8 cellular contexts compared by ENCODE assay signal in genomic region chr6:109095821-109096084, GRCh38. TPM values are rescaled to one million over a fixed set of nuclear protein-coding genes. Genes with fewer than 3 reads are reported as not detected.
DNase-seq lines count a peak whose midpoint lies in the region; ATAC-seq, FAIRE-seq and TF ChIP-seq lines count a peak whose summit lies in the region.

No MANE protein-coding gene starts in this region.

- H3K27ac ChIP-seq in PC-3 (ENCODE audit: low read length) (peak overlapping the region; percentile 88), epithelial cell of prostate (peak overlapping the region; percentile 94), pancreas (peak overlapping the region; percentile 91 to 97 (median 95))

- peak overlapping the region; percentile 100 for H3K27ac Mint-ChIP-seq in Caco-2 (ENCODE audit: unreplicated experiment)

- no peaks in the 10 kb centered on the region for H4K20me1 ChIP-seq in PC-3 (ENCODE audit: low read length)

- H2AFZ ChIP-seq in PC-3 (ENCODE audit: low read length), result peak overlapping the region; percentile 95

- peak overlapping the region; percentile 97 for H3K4me3 Mint-ChIP-seq in Caco-2 (ENCODE audit: unreplicated experiment)

- CTCF ChIA-PET in Caco-2 (lab: Charles Lee) (interaction anchor here (2.7 kb wide), 1 partner anchor 288 kb away, joined by 13 read pairs; the partner anchor contains the start of gene CD164), PC-3 (lab: Charles Lee) (no interaction called here)

- WGBS in pancreas, 2 donors, result 1 to 2% methylated on average over 8 of the region's 8 CpGs

- TSS peak; percentile 62 for BruUV-seq in Caco-2 (replicated peaks; lab: Mats Ljungman, UMichigan)
- BruUV-seq in PC-3 (replicated peaks; lab: Mats Ljungman, UMichigan), result no TSS peak

- peaks cover 9% of the 10 kb centered on the region for H3K36me3 Mint-ChIP-seq in Caco-2 (ENCODE audit: insufficient read depth, unreplicated experiment)

- no peaks in the 10 kb centered on the region for H3F3A ChIP-seq in PC-3 (ENCODE audit: low read length, unreplicated experiment)

- ATAC-seq in PC-3 (no peak), pancreas (no peak), HG03135 (IDR thresholded peaks at IDR 0.05; ENCODE audit: unreplicated experiment) (no peak), GM18517 (IDR thresholded peaks at IDR 0.05; ENCODE audit: unreplicated experiment) (no peak)

- peaks cover 63% of the 10 kb centered on the region for H3K79me2 ChIP-seq in PC-3 (ENCODE audit: low read length)

- H3K9me3 ChIP-seq in Caco-2, result no peaks in the 10 kb centered on the region
- H3K9me3 ChIP-seq in PC-3 (ENCODE audit: low read length), result no peaks in the 10 kb centered on the region
- no peaks in the 10 kb centered on the region for H3K9me3 ChIP-seq in pancreas

- H3K36me3 ChIP-seq in Caco-2 (ENCODE audit: control insufficient read depth, insufficient read depth, low read length), result no peaks in the 10 kb centered on the region
- H3K36me3 ChIP-seq in PC-3 (ENCODE audit: low read depth, low read length), result no peaks in the 10 kb centered on the region
- H3K36me3 ChIP-seq in pancreas, result no peaks in the 10 kb centered on the region

- POLR2A ChIA-PET in Caco-2 (lab: Charles Lee) (no interaction called here), PC-3 (lab: Charles Lee; ENCODE audit: unreplicated experiment) (no interaction called here)

- H3K4me1 ChIP-seq in Caco-2 (peaks cover 7% of the 10 kb centered on the region; the same call in 1 of the 2 replicates), PC-3 (ENCODE audit: insufficient read depth, low read length) (peaks cover 13% of the 10 kb centered on the region; the same call in 1 of the 2 replicates), pancreas (peaks cover 0 to 18% (median 16%) of the 10 kb centered on the region in 3 donors)

- DNase-seq in Caco-2 (no peak), PC-3 (no peak), epithelial cell of prostate (ENCODE audit: low read depth, low spot score) (no peak), pancreas (no peak), ureter (ENCODE audit: low spot score) (no peak), NCI-H446 (lab: John Stamatoyannopoulos, UW) (no peak)

- no peaks in the 10 kb centered on the region for H3K9me2 ChIP-seq in PC-3 (replicated peaks; ENCODE audit: low read length)

- H3K4me1 Mint-ChIP-seq in Caco-2 (ENCODE audit: low read depth, unreplicated experiment), result peaks cover 15% of the 10 kb centered on the region

- TF ChIP-seq CTCF in Caco-2 (IDR thresholded peaks at IDR 0.05; ENCODE audit: insufficient read depth in 1 of 2, low read depth in 1 of 2, low read length in 1 of 2, severe bottlenecking in 1 of 2, unreplicated experiment in 1 of 2) (no peak), PC-3 (conservative IDR thresholded peaks at IDR 0.05; ENCODE audit: low read depth, low read length) (no peak), pancreas (IDR thresholded peaks at IDR 0.05) (no peak)

- H3K4me2 ChIP-seq in PC-3 (ENCODE audit: low read length), result peak overlapping the region; percentile 91

- peak overlapping the region; percentile 85 for H3K9ac ChIP-seq in PC-3 (ENCODE audit: low read length)

- FAIRE-seq in pancreas (lab: Jason Lieb, UNC), result no peak

- no peaks in the 10 kb centered on the region for H3K27me3 Mint-ChIP-seq in Caco-2 (ENCODE audit: insufficient read depth, unreplicated experiment)

- peak overlapping the region; percentile 63 for H3K4me3 ChIP-seq in Caco-2 (ENCODE audit: low read depth, low read length)
- H3K4me3 ChIP-seq in PC-3 (ENCODE audit: low read length), result peak overlapping the region; percentile 91
- H3K4me3 ChIP-seq in pancreas, result peak overlapping the region; percentile 46 to 69 (median 66)

- H3K27me3 ChIP-seq in Caco-2 (replicated peaks; ENCODE audit: control insufficient read depth, insufficient read depth, low read length) (no peaks in the 10 kb centered on the region), PC-3 (ENCODE audit: low read length) (no peaks in the 10 kb centered on the region), pancreas (no peaks in the 10 kb centered on the region)

- intact Hi-C loops in Caco-2 (cut with micrococcal nuclease; ENCODE audit: unreplicated experiment), result loop anchor here (2.0 to 5.0 kb wide), 2 partner anchors 77 to 537 kb away; no protein-coding TSS in a partner anchor
- intact Hi-C loops in PC-3 (cut with micrococcal nuclease), result loop anchor here (2.0 kb wide), 1 partner anchor 287 kb away; the partner anchor contains the start of gene CD164
- intact Hi-C loops in pancreas (cut with DNase I), result no loop called here

- H3K9me3 Mint-ChIP-seq in Caco-2 (ENCODE audit: unreplicated experiment), result no peaks in the 10 kb centered on the region

RNA-seq across cellular contexts. Expression of gene CEP57L1, which starts 0.4 kb away (rescaled TPM):
- 11.0 and 12.7 TPM in 2 replicates for total RNA-seq in Caco-2 (2022)
- 19.8 and 26.4 TPM in 2 replicates for total RNA-seq in PC-3 (2014; rRNA removed)
- total RNA-seq in pancreas, result 1 to 10 TPM; 3.7 to 7.0 (median 4.7) TPM
- 1 to 10 TPM; 3.8 to 4.3 TPM for polyA plus RNA-seq in pancreas
- total RNA-seq in ureter, result 11.5 TPM

RNA-seq across cellular contexts. Expression of gene SESN1, which starts 1.1 kb away (rescaled TPM):
- total RNA-seq in Caco-2 (2022) (21.9 and 25.3 TPM in 2 replicates), PC-3 (2014; rRNA removed) (3.4 and 3.5 TPM in 2 replicates), pancreas (10 to 100 TPM in 5 of 6 donors, 1 to 10 TPM in 1; 8.5 to 22.4 (median 15.6) TPM), ureter (40.9 TPM)
- polyA plus RNA-seq in pancreas, result 10 to 100 TPM; 16.0 to 19.2 TPM

Comparison
In these comparisons a context has a peak if more than half of its experiments do, and no peak if none do; other contexts are left out.
1. intact Hi-C loops: an anchor here in Caco-2 (2.0 to 5.0 kb wide) and PC-3 (2.0 kb wide); none called in pancreas.